Comparison of ENCODE assay signal across 8 cellular contexts in genomic region chr3:48555949-48556795, GRCh38. TPM values are rescaled to one million over a fixed set of nuclear protein-coding genes. Genes with fewer than 3 reads are reported as not detected.
DNase-seq lines count a peak whose midpoint lies in the region; ATAC-seq and TF ChIP-seq lines count a peak whose summit lies in the region.

No MANE protein-coding gene starts in this region.

- no peaks in the 10 kb centered on the region for H3K9me3 ChIP-seq in colonic mucosa

- H3K4me3 ChIP-seq in Jurkat, Clone E6-1 (ENCODE audit: low read length): peak overlapping the region; percentile 71
- H3K4me3 ChIP-seq in colonic mucosa: peak overlapping the region; percentile 50

- no peaks in the 10 kb centered on the region for H3K36me3 ChIP-seq in colonic mucosa

- intact Hi-C loops in CD14-positive monocyte (cut with micrococcal nuclease): loop anchor here in 1 of 2 donors (10.0 kb wide), 1 partner anchor 129 kb away; the partner anchor contains the start of gene NCKIPSD
- intact Hi-C loops in colonic mucosa (cut with DNase I): no loop called here

- TF ChIP-seq CTCF in CD14-positive monocyte (IDR thresholded peaks at IDR 0.05) (no peak), colonic mucosa (IDR thresholded peaks at IDR 0.05) (no peak), nephron (IDR thresholded peaks at IDR 0.05; ENCODE audit: unreplicated experiment in 3 of 3) (no peak)

- H3K27me3 ChIP-seq in colonic mucosa: no peaks in the 10 kb centered on the region

- peaks cover 10% of the 10 kb centered on the region for H3K4me1 ChIP-seq in colonic mucosa

- H3K27me3 Mint-ChIP-seq in CD14-positive monocyte (ENCODE audit: low read depth in 3 of 3) (peaks cover 0 to 5% (median 0%) of the 10 kb centered on the region in 3 donors), nephron (ENCODE audit: low read depth) (peaks cover 4% of the 10 kb centered on the region)

- H3K9me3 Mint-ChIP-seq in CD14-positive monocyte (peaks cover 0 to 2% (median 0%) of the 10 kb centered on the region in 7 donors), nephron (no peaks in the 10 kb centered on the region)

- H3K36me3 Mint-ChIP-seq in CD14-positive monocyte: peaks cover 21 to 32% of the 10 kb centered on the region in 2 donors
- H3K36me3 Mint-ChIP-seq in nephron (ENCODE audit: low read depth): no peaks in the 10 kb centered on the region

- DNase-seq in CD14-positive monocyte (ENCODE audit: low spot score) (no peak), colonic mucosa (no peak), midbrain (lab: John Stamatoyannopoulos, UW) (no peak), HT-29 (ENCODE audit: low spot score) (no peak)
- DNase-seq in Jurkat, Clone E6-1 (ENCODE audit: low read depth, low spot score): no peak

- H3K27ac ChIP-seq in colonic mucosa: peak overlapping the region; percentile 26

- ATAC-seq in GM19467 (IDR thresholded peaks at IDR 0.05; ENCODE audit: unreplicated experiment) (no peak), GM18909 (IDR thresholded peaks at IDR 0.05; ENCODE audit: poor library complexity, unreplicated experiment) (no peak)

- H3K9ac ChIP-seq in colonic mucosa (ENCODE audit: low read depth in 2 of 2, low read length in 2 of 2): peak overlapping the region; percentile 51 to 58

- H3K27ac Mint-ChIP-seq in CD14-positive monocyte: peak overlapping the region; percentile 95 to 99 (median 98)
- H3K27ac Mint-ChIP-seq in nephron: peak overlapping the region; percentile 18 to 65 (median 43)

- H3K4me1 Mint-ChIP-seq in CD14-positive monocyte (peaks cover 80% of the 10 kb centered on the region), nephron (peaks cover 51% of the 10 kb centered on the region)

- H3K4me3 Mint-ChIP-seq in CD14-positive monocyte: peak overlapping the region; percentile 82 to 93
- H3K4me3 Mint-ChIP-seq in nephron: peak overlapping the region; percentile 90 to 92 (median 91)

RNA-seq across cellular contexts. Expression of gene PFKFB4, which starts 0.4 kb away (rescaled TPM):
- polyA plus RNA-seq in CD14-positive monocyte: 10 to 100 TPM; 32.2 to 34.9 TPM
- polyA plus RNA-seq in Jurkat, Clone E6-1 (2012; ENCODE audit: insufficient read depth, insufficient read length): 12.8 TPM
- 10 to 100 TPM in 1 of 2 donors, 1 to 10 TPM in 1; 8.1 to 51.0 TPM for total RNA-seq in colonic mucosa
- total RNA-seq in HT-29 (2014; rRNA removed; shearing (Covaris generic)): 2.0 and 5.0 TPM in 2 replicates

RNA-seq across cellular contexts. Expression of gene UCN2, which starts 7.4 kb away (rescaled TPM):
- not detected for polyA plus RNA-seq in CD14-positive monocyte
- not detected for polyA plus RNA-seq in Jurkat, Clone E6-1 (2012; ENCODE audit: insufficient read depth, insufficient read length)
- total RNA-seq in colonic mucosa: not detected
- not detected in 2 replicates for total RNA-seq in HT-29 (2014; rRNA removed; shearing (Covaris generic))

RNA-seq across cellular contexts. Expression of gene COL7A1, which starts 39.0 kb away (rescaled TPM):
- under 1 TPM in 1 of 2 donors, not detected in 1; 0.37 TPM for polyA plus RNA-seq in CD14-positive monocyte
- 2.8 TPM for polyA plus RNA-seq in Jurkat, Clone E6-1 (2012; ENCODE audit: insufficient read depth, insufficient read length)
- 1 to 10 TPM; 3.8 to 5.1 TPM for total RNA-seq in colonic mucosa
- 0.10 and 0.31 TPM in 2 replicates for total RNA-seq in HT-29 (2014; rRNA removed; shearing (Covaris generic))

RNA-seq across cellular contexts. Expression of gene SHISA5, which starts 52.2 kb away (rescaled TPM):
- polyA plus RNA-seq in CD14-positive monocyte: 100 to 1,000 TPM; 242 to 266 TPM
- polyA plus RNA-seq in Jurkat, Clone E6-1 (2012; ENCODE audit: insufficient read depth, insufficient read length): 150 TPM
- total RNA-seq in colonic mucosa: 100 to 1,000 TPM; 115 to 123 TPM
- 83.6 and 85.4 TPM in 2 replicates for total RNA-seq in HT-29 (2014; rRNA removed; shearing (Covaris generic))

RNA-seq across cellular contexts. Expression of gene UQCRC1, which starts 53.3 kb away (rescaled TPM):
- 100 to 1,000 TPM; 350 to 409 TPM for polyA plus RNA-seq in CD14-positive monocyte
- polyA plus RNA-seq in Jurkat, Clone E6-1 (2012; ENCODE audit: insufficient read depth, insufficient read length): 481 TPM
- 100 to 1,000 TPM; 682 to 753 TPM for total RNA-seq in colonic mucosa
- 210 and 212 TPM in 2 replicates for total RNA-seq in HT-29 (2014; rRNA removed; shearing (Covaris generic))
